22 cellular contexts compared by ENCODE assay signal in the genomic region with DNA sequence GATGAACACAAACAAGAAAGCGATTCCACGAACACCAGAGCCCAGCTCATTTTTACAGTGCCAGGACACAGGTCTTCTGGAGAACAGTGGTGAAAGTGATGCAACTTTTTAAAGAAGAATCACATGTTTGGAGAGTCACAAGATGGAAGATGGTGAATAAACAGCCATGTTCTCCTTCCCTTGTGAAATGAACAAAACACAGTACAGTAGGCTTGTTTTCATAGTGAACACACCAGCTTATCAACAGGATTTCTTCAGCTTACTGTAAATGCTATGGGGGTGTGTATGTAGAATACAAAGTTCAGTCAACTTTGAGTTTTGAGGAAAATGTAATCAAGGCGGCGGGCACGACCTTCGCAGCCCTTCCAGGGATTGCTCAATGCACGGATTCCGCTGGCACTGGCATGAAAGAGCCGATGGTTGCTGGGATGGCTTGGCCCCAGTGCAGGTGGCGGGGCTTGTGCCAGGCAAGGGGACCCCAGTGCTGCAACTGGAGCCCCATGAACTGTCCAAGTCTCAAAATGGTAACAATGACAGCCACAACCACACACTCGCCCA. TPM values are rescaled to one million over a fixed set of nuclear protein-coding genes. Genes with fewer than 3 reads are reported as not detected.
"Had no signal": no experiment of that assay in that cellular context is flagged by ENCODE, and none has a peak within 500 bp of the region (broad histone marks: within the 10 kb centered on the region; RNA-seq: fewer than 3 reads in every experiment).

No MANE protein-coding gene starts in this region.

- H3K27me3 ChIP-seq: left lung, ovary, tibial nerve, vagina had no signal

- ATAC-seq: left lung; naive thymus-derived CD8-positive, alpha-beta T cell; stimulated activated naive CD8-positive, alpha-beta T cell treated with anti-CD3 and anti-CD28 coated beads, Interleukin-15, Interleukin-2, amounts not matched to agents 100 U/mL and 50 U/mL, for 24 hours had no signal

- H3K27ac ChIP-seq: epithelial cell of prostate, ovary, tibial nerve, vagina, VCaP had no signal

- H3K4me1 ChIP-seq: tibial nerve, vagina had no signal

- H3K4me3 ChIP-seq: left lung, ovary, tibial nerve, vagina had no signal

- H3K36me3 ChIP-seq: left lung, ovary, tibial nerve, vagina had no signal

- H3K9me3 ChIP-seq: ovary, vagina had no signal

- DNase-seq: activated CD4-positive, alpha-beta T cell treated with anti-CD3 and anti-CD28 coated beads for 1 hour; activated CD4-positive, alpha-beta T cell treated with anti-CD3 and anti-CD28 coated beads, Interleukin-2, amount 50 U/mL, for 48 hours; activated T-cell treated with anti-CD3 and anti-CD28 coated beads for 4 hours; dermis blood vessel endothelial cell; foreskin fibroblast; hypothalamus; mammary epithelial cell; naive thymus-derived CD8-positive, alpha-beta T cell; ovary; stimulated activated CD4-positive, alpha-beta T cell treated with anti-CD3 and anti-CD28 coated beads, Interleukin-12 subunit alpha, Interleukin-12 subunit beta, amount 100 ng/mL, for 4 hours; stimulated activated CD4-positive, alpha-beta T cell treated with anti-CD3 and anti-CD28 coated beads, Interleukin-1b, Interleukin-23, amount 100 ng/mL, for 48 hours; stimulated activated naive CD8-positive, alpha-beta T cell treated with anti-CD3 and anti-CD28 coated beads, Interleukin-15, Interleukin-2, amounts not matched to agents 100 U/mL and 50 U/mL, for 24 hours; T-helper 2 cell had no signal

RNA-seq across cellular contexts. Expression of a gene that starts 9.7 kb away (rescaled TPM):
- total RNA-seq: chondrocyte, dermis blood vessel endothelial cell, tibial nerve had no signal
- polyA plus RNA-seq: keratinocyte, mammary epithelial cell had no signal

RNA-seq across cellular contexts. Expression of a gene that starts 17.6 kb away (rescaled TPM):
- total RNA-seq: bronchial epithelial cell, chondrocyte, dermis blood vessel endothelial cell, mammary epithelial cell had no signal
- polyA plus RNA-seq: keratinocyte, mammary epithelial cell had no signal

RNA-seq across cellular contexts. Expression of a gene that starts 19.8 kb away (rescaled TPM):
- total RNA-seq: activated T-helper 1 cell treated with anti-CD3 and anti-CD28 coated beads, Interleukin-12 subunit alpha, Interleukin-12 subunit beta, Interleukin-2, Interleukin-4 antibody, amounts not matched to agents 30 ng/mL and 10 ng/mL and 1 ng/mL, durations not matched to agents 14 hours and 24 hours and 36 hours; bronchial epithelial cell; chondrocyte; dermis blood vessel endothelial cell; left lung; mammary epithelial cell; naive thymus-derived CD8-positive, alpha-beta T cell; tibial nerve; vagina had no signal
- polyA plus RNA-seq: keratinocyte; mammary epithelial cell; naive thymus-derived CD8-positive, alpha-beta T cell; ovary had no signal

RNA-seq across cellular contexts. Expression of a gene that starts 35.3 kb away (rescaled TPM):
- total RNA-seq: activated T-helper 1 cell treated with anti-CD3 and anti-CD28 coated beads, Interleukin-12 subunit alpha, Interleukin-12 subunit beta, Interleukin-2, Interleukin-4 antibody, amounts not matched to agents 30 ng/mL and 10 ng/mL and 1 ng/mL, durations not matched to agents 14 hours and 24 hours and 36 hours; bronchial epithelial cell; chondrocyte; dermis blood vessel endothelial cell; left lung; mammary epithelial cell; naive thymus-derived CD8-positive, alpha-beta T cell; tibial nerve; vagina had no signal
- polyA plus RNA-seq: keratinocyte; mammary epithelial cell; naive thymus-derived CD8-positive, alpha-beta T cell; ovary had no signal
